In genomic region chr12:21815306-21816062, GRCh38 we compare ENCODE assay signal across 18 cellular contexts. TPM values are rescaled to one million over a fixed set of nuclear protein-coding genes. Genes with fewer than 3 reads are reported as not detected.
A peak's percentile ranks its signal among the peaks of the same experiment; 100 is the strongest.
DNase-seq lines count a peak whose midpoint lies in the region; ATAC-seq and TF ChIP-seq lines count a peak whose summit lies in the region.
"Had no signal": no experiment of that assay in that cellular context is flagged by ENCODE, and none has a peak within 500 bp of the region (broad histone marks: within the 10 kb centered on the region; RNA-seq: fewer than 3 reads in every experiment).

No MANE protein-coding gene starts in this region.

- H3K36me3 ChIP-seq in mesenchymal stem cell (ENCODE audit: control insufficient read depth in 1 of 2, insufficient read depth in 2 of 2, low read depth in 1 of 2, low read length in 2 of 2) (no peaks in the 10 kb centered on the region), lower lobe of right lung (no peaks in the 10 kb centered on the region), mesendoderm (ENCODE audit: control insufficient read depth, insufficient read depth, low read length) (no peaks in the 10 kb centered on the region), vagina (no peaks in the 10 kb centered on the region)
- H3K36me3 ChIP-seq: SJSA1 had no signal

- H2AK5ac ChIP-seq in mesenchymal stem cell (ENCODE audit: low read length, severe bottlenecking) = peak overlapping the region; percentile 83
- H2AK5ac ChIP-seq in mesendoderm (ENCODE audit: low read length) = no peak overlapping the region

- intact Hi-C loops in left ventricle myocardium superior (cut with micrococcal nuclease) (no loop called here), Right ventricle myocardium superior (cut with DNase I) (no loop called here), lower lobe of right lung (cut with DNase I) (no loop called here), vagina (cut with DNase I) (no loop called here)

- ATAC-seq in left ventricle myocardium superior = peak; percentile 16
- ATAC-seq in Right ventricle myocardium superior (ENCODE audit: poor library complexity) = no peak
- ATAC-seq in lower lobe of right lung = no peak

- H3K9me3 ChIP-seq in mesenchymal stem cell (ENCODE audit: control insufficient read depth, low read length) (no peaks in the 10 kb centered on the region), lower lobe of right lung (no peaks in the 10 kb centered on the region), vagina (no peaks in the 10 kb centered on the region)
- H3K9me3 ChIP-seq: SJSA1 had no signal

- H3K79me2 ChIP-seq in mesendoderm (ENCODE audit: control insufficient read depth, insufficient read depth, low read length) = no peaks in the 10 kb centered on the region

- no peak overlapping the region for H2AFZ ChIP-seq in mesenchymal stem cell (ENCODE audit: low read depth, low read length)

- H3K4me1 ChIP-seq in mesenchymal stem cell (ENCODE audit: control insufficient read depth, insufficient read depth, low read depth, low read length) (no peaks in the 10 kb centered on the region), lower lobe of right lung (peaks cover 13% of the 10 kb centered on the region), mesendoderm (ENCODE audit: control insufficient read depth, low read depth, low read length) (no peaks in the 10 kb centered on the region), vagina (peaks cover 19% of the 10 kb centered on the region)

- TF ChIP-seq CTCF in choroid plexus epithelial cell (conservative IDR thresholded peaks at IDR 0.05; ENCODE audit: low read depth, low read length) = no peak
- TF ChIP-seq CTCF in lower lobe of right lung (IDR thresholded peaks at IDR 0.05) = no peak
- TF ChIP-seq CTCF in coronary artery (IDR thresholded peaks at IDR 0.05) = no peak
- TF ChIP-seq CTCF in vagina (IDR thresholded peaks at IDR 0.05) = no peak

- no peak overlapping the region for H4K5ac ChIP-seq in mesendoderm (ENCODE audit: low read length)

- H2BK15ac ChIP-seq in mesenchymal stem cell (ENCODE audit: low read depth, poor library complexity, severe bottlenecking) (no peak overlapping the region), mesendoderm (replicated peaks; ENCODE audit: low read depth) (no peak overlapping the region)

- H3K23ac ChIP-seq in mesenchymal stem cell (ENCODE audit: low read length in 2 of 2) = no peak overlapping the region
- H3K23ac ChIP-seq in mesendoderm (ENCODE audit: low read length) = no peak overlapping the region

- no peak for TF ChIP-seq POLR2A in vagina (IDR thresholded peaks at IDR 0.05)

- H3K9ac ChIP-seq in mesenchymal stem cell (ENCODE audit: low read length) = no peak overlapping the region
- H3K9ac ChIP-seq in mesendoderm (ENCODE audit: low read length) = no peak overlapping the region

- no peak overlapping the region for H3K14ac ChIP-seq in mesenchymal stem cell (ENCODE audit: low read length in 2 of 2)

- H3K4me2 ChIP-seq in mesenchymal stem cell (ENCODE audit: low read length, poor library complexity, severe bottlenecking) (no peak overlapping the region), mesendoderm (ENCODE audit: low read length) (no peak overlapping the region)

- no peak overlapping the region for H3K4me3 ChIP-seq in choroid plexus epithelial cell (ENCODE audit: low read depth, low read length)
- H3K4me3 ChIP-seq in mesenchymal stem cell (ENCODE audit: insufficient read depth in 1 of 2, low read depth in 1 of 2, low read length in 2 of 2) = no peak overlapping the region
- no peak overlapping the region for H3K4me3 ChIP-seq in lower lobe of right lung
- H3K4me3 ChIP-seq in mesendoderm (ENCODE audit: low read length) = no peak overlapping the region
- no peak overlapping the region for H3K4me3 ChIP-seq in coronary artery
- no peak overlapping the region for H3K4me3 ChIP-seq in vagina
- H3K4me3 ChIP-seq: SJSA1 had no signal

- H3K27ac ChIP-seq in mesenchymal stem cell (ENCODE audit: low read length, poor library complexity, severe bottlenecking) (no peak overlapping the region), lower lobe of right lung (no peak overlapping the region), mesendoderm (ENCODE audit: low read depth, low read length) (no peak overlapping the region), coronary artery (no peak overlapping the region), vagina (no peak overlapping the region)
- H3K27ac ChIP-seq: C4-2B, RWPE1, SJSA1 had no signal

- no peak overlapping the region for H3K4ac ChIP-seq in mesenchymal stem cell (ENCODE audit: low read depth in 1 of 2, low read length in 2 of 2)
- no peak overlapping the region for H3K4ac ChIP-seq in mesendoderm (ENCODE audit: low read depth, low read length)

- H2BK5ac ChIP-seq in mesenchymal stem cell (ENCODE audit: low read depth, low read length, poor library complexity, severe bottlenecking) = no peak overlapping the region
- no peak overlapping the region for H2BK5ac ChIP-seq in mesendoderm (ENCODE audit: low read length)

- H3K56ac ChIP-seq in mesendoderm (ENCODE audit: low read length) = no peak overlapping the region

- no peak for DNase-seq in left ventricle myocardium superior
- DNase-seq in Right ventricle myocardium superior = no peak
- DNase-seq in choroid plexus epithelial cell (ENCODE audit: low read depth) = peak; percentile 17
- DNase-seq in mesenchymal stem cell = no peak
- no peak for DNase-seq in lower lobe of right lung
- DNase-seq in mesendoderm = no peak
- DNase-seq in coronary artery (ENCODE audit: low spot score) = no peak
- no peak for DNase-seq in vagina (ENCODE audit: extremely low spot score in 2 of 2)
- DNase-seq: DMS153, H9, MM.1S, NCI-H1105, NCI-H187, NCI-H524 had no signal

- no CpG with 5 or more reads among the region's 1 CpG for WGBS in mesenchymal stem cell
- no CpG with 5 or more reads among the region's 1 CpG for WGBS in mesendoderm (ENCODE audit: extremely low coverage, insufficient coverage, low lambda C conversion rate)

- H4K8ac ChIP-seq in mesenchymal stem cell (ENCODE audit: low read length) = no peak overlapping the region
- no peak overlapping the region for H4K8ac ChIP-seq in mesendoderm (ENCODE audit: low read depth, low read length)

- H3K79me1 ChIP-seq in mesenchymal stem cell (replicated peaks; ENCODE audit: low read length, poor library complexity, severe bottlenecking) = no peaks in the 10 kb centered on the region
- no peaks in the 10 kb centered on the region for H3K79me1 ChIP-seq in mesendoderm (ENCODE audit: low read length)

- H2BK12ac ChIP-seq in mesenchymal stem cell (ENCODE audit: low read length in 2 of 2) = no peak overlapping the region

- H3K27me3 ChIP-seq in mesenchymal stem cell (ENCODE audit: control insufficient read depth in 1 of 2, insufficient read depth in 1 of 2, low read length in 2 of 2) (no peaks in the 10 kb centered on the region), lower lobe of right lung (ENCODE audit: low read depth) (no peaks in the 10 kb centered on the region), mesendoderm (ENCODE audit: insufficient read depth, low read length, poor library complexity) (no peaks in the 10 kb centered on the region), vagina (no peaks in the 10 kb centered on the region)
- H3K27me3 ChIP-seq: SJSA1 had no signal

- H2BK120ac ChIP-seq in mesenchymal stem cell (ENCODE audit: low read depth, low read length) (no peak overlapping the region), mesendoderm (ENCODE audit: low read depth, low read length) (no peak overlapping the region)

- H3K18ac ChIP-seq in mesenchymal stem cell (ENCODE audit: low read depth in 1 of 2, low read length in 2 of 2) (no peak overlapping the region), mesendoderm (ENCODE audit: low read length) (no peak overlapping the region)

- H4K91ac ChIP-seq in mesenchymal stem cell (ENCODE audit: low read length) = no peak overlapping the region

RNA-seq across cellular contexts. Expression of gene KCNJ8, which starts 41.0 kb away (rescaled TPM):
- total RNA-seq in left ventricle myocardium superior (55.5 TPM), Right ventricle myocardium superior (53.5 TPM), lower lobe of right lung (12.8 TPM), vagina (17.2 TPM)
- 0.04 TPM for polyA plus RNA-seq in mesenchymal stem cell (2013, experiment 1 of 2)
- 0.05 TPM for polyA plus RNA-seq in mesenchymal stem cell (2013, experiment 2 of 2)
- polyA plus RNA-seq in mesendoderm (2013, experiment 1 of 2) = 0.14 TPM
- 0.15 TPM for polyA plus RNA-seq in mesendoderm (2013, experiment 2 of 2)
- total RNA-seq: A172, SJSA1 had no signal
